In genomic region chr6:168709991-168710390, GRCh38 we compare ENCODE assay signal across 5 cellular contexts.
"Had no signal": no experiment of that assay in that cellular context is flagged by ENCODE, and none has a peak within 500 bp of the region (broad histone marks: within the 10 kb centered on the region; RNA-seq: fewer than 3 reads in every experiment).

No MANE protein-coding gene starts in this region.

- DNase-seq: H9, HCEC 1CT had no signal

- H3K4me1 Mint-ChIP-seq: IgD-negative memory B cell had no signal

- H3K27ac ChIP-seq: HL-60 had no signal

- H3K27me3 Mint-ChIP-seq: IgD-negative memory B cell had no signal

- ATAC-seq: HepG2 had no signal

- H3K4me3 Mint-ChIP-seq: H9, IgD-negative memory B cell had no signal

- H3K36me3 Mint-ChIP-seq: IgD-negative memory B cell had no signal

- H3K27ac Mint-ChIP-seq: IgD-negative memory B cell had no signal
